Comparison of ENCODE assay signal across 31 cellular contexts in the genomic region with DNA sequence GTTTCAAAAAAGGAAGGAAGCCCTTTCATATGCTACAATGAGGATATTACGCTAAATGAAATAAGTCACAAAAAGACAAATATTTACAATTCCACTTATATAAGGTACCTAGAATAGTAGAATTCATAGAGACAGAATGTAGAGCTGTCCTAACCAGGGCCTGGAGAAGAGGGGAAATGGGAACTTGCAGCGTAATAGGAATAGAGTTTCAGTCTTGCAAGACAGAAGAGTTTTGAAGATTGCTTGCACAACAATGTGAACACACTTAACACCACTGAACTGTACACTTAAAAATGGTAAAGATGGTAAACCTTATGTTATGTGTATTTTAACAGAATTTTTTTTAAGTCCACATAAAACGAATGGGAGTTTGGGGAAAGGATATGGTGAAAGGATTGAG. TPM values are rescaled to one million over a fixed set of nuclear protein-coding genes. Genes with fewer than 3 reads are reported as not detected.
"Had no signal": no experiment of that assay in that cellular context is flagged by ENCODE, and none has a peak within 500 bp of the region (broad histone marks: within the 10 kb centered on the region; RNA-seq: fewer than 3 reads in every experiment).

No MANE protein-coding gene starts in this region.

- H3K4me3 ChIP-seq: coronary artery, PC-9, SK-N-MC had no signal

- ATAC-seq: activated T-helper 17 cell treated with anti-CD3 and anti-CD28 coated beads, Interleukin-2, amount 50 U/mL, for 72 hours; T-cell had no signal

- DNase-seq: activated CD4-positive, alpha-beta memory T cell treated with anti-CD3 and anti-CD28 coated beads for 36 hours; activated CD4-positive, alpha-beta T cell treated with anti-CD3 and anti-CD28 coated beads, Interleukin-2, amount 10 ng/mL, durations not matched to agents 7 days and 5 days; activated CD4-positive, CD25-positive, alpha-beta regulatory T cell; activated CD8-positive, alpha-beta memory T cell treated with anti-CD3 and anti-CD28 coated beads for 24 hours; activated gamma-delta T cell; activated naive CD4-positive, alpha-beta T cell treated with anti-CD3 and anti-CD28 coated beads, Interleukin-2, amount 10 ng/mL, durations not matched to agents 7 days and 5 days; activated naive CD8-positive, alpha-beta T cell treated with anti-CD3 and anti-CD28 coated beads for 36 hours; activated T-cell treated with anti-CD3 and anti-CD28 coated beads, Interleukin-2, amount 50 U/mL, for 48 hours; anterior cingulate cortex; central memory CD4-positive, alpha-beta T cell; MM.1S; NCI-H1092 treated with DMSO at 0.1 percent for 48 hours; NCI-H1417 treated with DMSO at 0.1 percent for 48 hours; NCI-H1694; NCI-H2029; NCI-H2107; NCI-H2171 treated with DMSO at 0.1 percent for 48 hours; NCI-H345; NCI-H510A; NCI-H526 treated with DMSO at 0.1 percent for 48 hours; NCI-H82; PC-9; SHP77 treated with DMSO at 0.1 percent for 48 hours; T-cell; T-helper 2 cell; T1000 had no signal

RNA-seq across cellular contexts. Expression of a gene that starts 2.9 kb away (rescaled TPM):
- total RNA-seq: activated CD4-positive, alpha-beta memory T cell treated with anti-CD3 and anti-CD28 coated beads for 36 hours; activated CD4-positive, alpha-beta T cell treated with anti-CD3 and anti-CD28 coated beads, Interleukin-2, amount 10 ng/mL, durations not matched to agents 7 days and 5 days; activated naive CD8-positive, alpha-beta T cell treated with anti-CD3 and anti-CD28 coated beads for 36 hours; activated T-helper 17 cell treated with anti-CD3 and anti-CD28 coated beads, Interleukin-2, amount 50 U/mL, for 72 hours; bronchial epithelial cell; chondrocyte; PC-9; T-cell had no signal

RNA-seq across cellular contexts. Expression of a gene that starts 25.3 kb away (rescaled TPM):
- total RNA-seq: activated CD4-positive, alpha-beta memory T cell treated with anti-CD3 and anti-CD28 coated beads for 36 hours; activated CD4-positive, alpha-beta T cell treated with anti-CD3 and anti-CD28 coated beads, Interleukin-2, amount 10 ng/mL, durations not matched to agents 7 days and 5 days; activated naive CD8-positive, alpha-beta T cell treated with anti-CD3 and anti-CD28 coated beads for 36 hours; activated T-helper 17 cell treated with anti-CD3 and anti-CD28 coated beads, Interleukin-2, amount 50 U/mL, for 72 hours; bronchial epithelial cell; chondrocyte; PC-9; T-cell had no signal

RNA-seq across cellular contexts. Expression of a gene that starts 38.7 kb away (rescaled TPM):
- total RNA-seq: activated CD4-positive, alpha-beta memory T cell treated with anti-CD3 and anti-CD28 coated beads for 36 hours; activated CD4-positive, alpha-beta T cell treated with anti-CD3 and anti-CD28 coated beads, Interleukin-2, amount 10 ng/mL, durations not matched to agents 7 days and 5 days; activated T-helper 17 cell treated with anti-CD3 and anti-CD28 coated beads, Interleukin-2, amount 50 U/mL, for 72 hours; bronchial epithelial cell; chondrocyte; PC-9 had no signal
